In the genomic region with DNA sequence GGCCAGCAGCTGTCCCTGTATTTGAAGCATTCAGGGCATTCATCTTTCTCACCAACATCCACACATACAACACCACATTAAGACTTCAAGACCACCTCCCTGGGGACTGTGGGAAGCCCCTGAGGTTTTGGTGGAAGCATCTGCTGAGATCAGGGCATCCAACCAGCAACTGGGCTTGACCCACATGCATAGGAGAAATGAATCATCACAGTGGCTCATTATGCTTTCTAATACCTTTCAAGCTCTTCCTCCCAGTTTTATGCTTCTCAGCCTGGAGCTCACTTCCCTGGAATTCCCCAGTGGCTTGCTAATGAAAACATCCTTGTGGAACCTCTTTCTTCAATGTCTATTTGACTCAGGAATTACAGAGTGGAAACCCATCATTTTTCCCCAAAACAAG, we compare ENCODE assay signal across 10 cellular contexts. TPM values are rescaled to one million over a fixed set of nuclear protein-coding genes. Genes with fewer than 3 reads are reported as not detected.
DNase-seq lines count a peak whose midpoint lies in the region; ATAC-seq, FAIRE-seq and TF ChIP-seq lines count a peak whose summit lies in the region.
"Had no signal": no experiment of that assay in that cellular context is flagged by ENCODE, and none has a peak within 500 bp of the region (broad histone marks: within the 10 kb centered on the region; RNA-seq: fewer than 3 reads in every experiment).

No MANE protein-coding gene starts in this region.

- no peak overlapping the region for H3K27ac Mint-ChIP-seq in stimulated activated effector memory CD8-positive, alpha-beta T cell treated with anti-CD3 and anti-CD28 coated beads, Interleukin-12 subunit alpha, Interleukin-12 subunit beta, amount 100 ng/mL, for 72 hours

- no peaks in the 10 kb centered on the region for H3K36me3 ChIP-seq in bronchial epithelial cell (ENCODE audit: control insufficient read depth, insufficient read depth, low read length)
- no peaks in the 10 kb centered on the region for H3K36me3 ChIP-seq in right atrium auricular region

- TF ChIP-seq CTCF in bronchial epithelial cell (IDR thresholded peaks at IDR 0.05; ENCODE audit: insufficient read depth, low read length, severe bottlenecking) (no peak), right atrium auricular region (IDR thresholded peaks at IDR 0.05) (no peak)

- peak; percentile 50 for ATAC-seq in HG03175 (IDR thresholded peaks at IDR 0.05; ENCODE audit: unreplicated experiment)
- ATAC-seq in stimulated activated effector memory CD8-positive, alpha-beta T cell treated with anti-CD3 and anti-CD28 coated beads, Interleukin-12 subunit alpha, Interleukin-12 subunit beta, amount 100 ng/mL, for 72 hours: no peak

- H3K27ac ChIP-seq in right atrium auricular region: no peak overlapping the region

- H3K4me1 Mint-ChIP-seq in stimulated activated effector memory CD8-positive, alpha-beta T cell treated with anti-CD3 and anti-CD28 coated beads, Interleukin-12 subunit alpha, Interleukin-12 subunit beta, amount 100 ng/mL, for 72 hours: peaks cover 17% of the 10 kb centered on the region

- H3K4me3 ChIP-seq in bronchial epithelial cell (ENCODE audit: low read depth, low read length) (no peak overlapping the region), right atrium auricular region (no peak overlapping the region)

- H3K9me3 ChIP-seq in right atrium auricular region: no peaks in the 10 kb centered on the region

- H3K4me1 ChIP-seq in right atrium auricular region: no peaks in the 10 kb centered on the region

- H3K27me3 ChIP-seq in bronchial epithelial cell (ENCODE audit: control insufficient read depth, insufficient read depth, low read length): no peaks in the 10 kb centered on the region
- H3K27me3 ChIP-seq in right atrium auricular region: no peaks in the 10 kb centered on the region

- no peak overlapping the region for H3K4me3 Mint-ChIP-seq in stimulated activated effector memory CD8-positive, alpha-beta T cell treated with anti-CD3 and anti-CD28 coated beads, Interleukin-12 subunit alpha, Interleukin-12 subunit beta, amount 100 ng/mL, for 72 hours

- no peak for FAIRE-seq in bronchial epithelial cell (lab: Jason Lieb, UNC)
- FAIRE-seq: A204.1, G401.6 had no signal

- H3K9me3 Mint-ChIP-seq in stimulated activated effector memory CD8-positive, alpha-beta T cell treated with anti-CD3 and anti-CD28 coated beads, Interleukin-12 subunit alpha, Interleukin-12 subunit beta, amount 100 ng/mL, for 72 hours: no peaks in the 10 kb centered on the region

- DNase-seq in NCI-H82 (lab: John Stamatoyannopoulos, UW) (peak; percentile 25), NCI-H82 treated with DMSO at 0.1 percent for 48 hours (lab: John Stamatoyannopoulos, UW; ENCODE audit: unreplicated experiment) (no peak), bronchial epithelial cell (ENCODE audit: low read depth) (peak; percentile 20), stromal cell of bone marrow (ENCODE audit: low read depth) (peak; percentile 49), right atrium auricular region (ENCODE audit: low spot score) (no peak), NOMO-1 (lab: John Stamatoyannopoulos, UW; ENCODE audit: unreplicated experiment in 2 of 2) (no peak)
- DNase-seq in stimulated activated effector memory CD8-positive, alpha-beta T cell treated with anti-CD3 and anti-CD28 coated beads, Interleukin-12 subunit alpha, Interleukin-12 subunit beta, amount 100 ng/mL, for 72 hours (ENCODE audit: low spot score in 2 of 2): no peak

- H3K36me3 Mint-ChIP-seq in stimulated activated effector memory CD8-positive, alpha-beta T cell treated with anti-CD3 and anti-CD28 coated beads, Interleukin-12 subunit alpha, Interleukin-12 subunit beta, amount 100 ng/mL, for 72 hours: no peaks in the 10 kb centered on the region

RNA-seq across cellular contexts. Expression of a gene that starts 21.4 kb away (rescaled TPM):
- total RNA-seq in bronchial epithelial cell (not detected in 2 replicates), right atrium auricular region (10 to 100 TPM in 1 of 2 donors, 1 to 10 TPM in 1; 6.2 to 11.0 TPM)

Comparison
In these comparisons a context has a peak if more than half of its experiments do, and no peak if none do; other contexts are left out.
1. DNase-seq: peak in NCI-H82 (single experiment), bronchial epithelial cell (single experiment) and stromal cell of bone marrow (single experiment); none in NCI-H82 treated with DMSO at 0.1 percent for 48 hours (single experiment), stimulated activated effector memory CD8-positive, alpha-beta T cell treated with anti-CD3 and anti-CD28 coated beads, Interleukin-12 subunit alpha, Interleukin-12 subunit beta, amount 100 ng/mL, for 72 hours (0 of 2), right atrium auricular region (single experiment) and NOMO-1 (0 of 2).